In the genomic region with DNA sequence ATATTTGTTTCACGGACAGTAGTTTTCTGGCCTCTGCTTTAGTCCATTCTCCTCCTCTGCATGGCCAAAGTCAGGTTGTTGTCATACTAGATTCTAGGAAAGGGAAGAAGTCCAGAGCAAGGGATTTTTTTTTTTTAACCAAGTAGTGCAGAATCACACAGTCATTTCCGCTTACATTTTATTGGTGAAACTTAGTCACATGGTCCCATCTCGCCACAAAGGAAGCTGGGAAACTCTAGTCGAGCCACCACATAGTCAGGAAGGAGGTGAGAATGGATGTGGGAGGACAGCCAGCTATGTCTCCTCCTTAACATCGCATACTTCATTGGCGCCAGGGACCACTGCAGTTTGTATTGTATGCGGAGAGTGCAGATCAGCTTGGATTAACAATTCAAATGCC, we compare ENCODE assay signal across 2 cellular contexts.
TF ChIP-seq lines count a peak whose summit lies in the region.

No MANE protein-coding gene starts in this region.

TF ChIP-seq in WTC11, 78 proteins besides CTCF, POLR2A, EP300 and RAD21 (continued from another document):
- TF ChIP-seq, protein P1, sequence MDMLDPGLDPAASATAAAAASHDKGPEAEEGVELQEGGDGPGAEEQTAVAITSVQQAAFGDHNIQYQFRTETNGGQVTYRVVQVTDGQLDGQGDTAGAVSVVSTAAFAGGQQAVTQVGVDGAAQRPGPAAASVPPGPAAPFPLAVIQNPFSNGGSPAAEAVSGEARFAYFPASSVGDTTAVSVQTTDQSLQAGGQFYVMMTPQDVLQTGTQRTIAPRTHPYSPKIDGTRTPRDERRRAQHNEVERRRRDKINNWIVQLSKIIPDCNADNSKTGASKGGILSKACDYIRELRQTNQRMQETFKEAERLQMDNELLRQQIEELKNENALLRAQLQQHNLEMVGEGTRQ (CRISPR knock-in tag; IDR thresholded peaks at IDR 0.05): 0 out of 2 replicates have a peak, but pooled peaks have one; percentile 10
TF ChIP-seq in WTC11: peak in this region for 2.

TF ChIP-seq in K562, 482 proteins besides CTCF, POLR2A, EP300 and RAD21:
- TF ChIP-seq, protein P2, sequence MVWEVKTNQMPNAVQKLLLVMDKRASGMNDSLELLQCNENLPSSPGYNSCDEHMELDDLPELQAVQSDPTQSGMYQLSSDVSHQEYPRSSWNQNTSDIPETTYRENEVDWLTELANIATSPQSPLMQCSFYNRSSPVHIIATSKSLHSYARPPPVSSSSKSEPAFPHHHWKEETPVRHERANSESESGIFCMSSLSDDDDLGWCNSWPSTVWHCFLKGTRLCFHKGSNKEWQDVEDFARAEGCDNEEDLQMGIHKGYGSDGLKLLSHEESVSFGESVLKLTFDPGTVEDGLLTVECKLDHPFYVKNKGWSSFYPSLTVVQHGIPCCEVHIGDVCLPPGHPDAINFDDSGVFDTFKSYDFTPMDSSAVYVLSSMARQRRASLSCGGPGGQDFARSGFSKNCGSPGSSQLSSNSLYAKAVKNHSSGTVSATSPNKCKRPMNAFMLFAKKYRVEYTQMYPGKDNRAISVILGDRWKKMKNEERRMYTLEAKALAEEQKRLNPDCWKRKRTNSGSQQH (CRISPR knock-in tag; IDR thresholded peaks at IDR 0.05): no peak
- no peak for TF ChIP-seq PHF21A (IDR thresholded peaks at IDR 0.05; ENCODE audit: borderline replicate concordance, low read depth)
- TF ChIP-seq, protein P1 (CRISPR knock-in tag; IDR thresholded peaks at IDR 0.05): peak; percentile 66
- peak; percentile 53 for TF ChIP-seq NFYB (IDR thresholded peaks at IDR 0.05; ENCODE audit: extremely low read depth, insufficient read length)
- TF ChIP-seq NFE2 (IDR thresholded peaks at IDR 0.05; ENCODE audit: low read depth): 0 out of 2 replicates have a peak, but pooled peaks have one; percentile 6
